In genomic region chr18:32879497-32879896, GRCh38 we compare ENCODE assay signal across 23 cellular contexts.
A peak's percentile ranks its signal among the peaks of the same experiment; 100 is the strongest.
DNase-seq lines count a peak whose midpoint lies in the region; ATAC-seq lines count a peak whose summit lies in the region.
"Had no signal": no experiment of that assay in that cellular context is flagged by ENCODE, and none has a peak within 500 bp of the region (broad histone marks: within the 10 kb centered on the region; RNA-seq: fewer than 3 reads in every experiment).

No MANE protein-coding gene starts in this region.

- H3K27me3 ChIP-seq in HUES6 (ENCODE audit: control insufficient read depth, insufficient read depth, low read length), result no peaks in the 10 kb centered on the region
- H3K27me3 ChIP-seq: esophagus squamous epithelium, SJSA1, spleen, uterus had no signal

- no peak for ATAC-seq in HG03342 (IDR thresholded peaks at IDR 0.05; ENCODE audit: unreplicated experiment)
- ATAC-seq: activated CD8-positive, alpha-beta T cell treated with anti-CD3 and anti-CD28 coated beads, Interleukin-2, amount 10 ng/mL, durations not matched to agents 7 days and 5 days; GM12878; stimulated activated naive B cell treated with anti-CD40 and anti-IgM and Interleukin-4, amounts not matched to agents 10 μg/mL and 1 μg/mL and 100 μg/mL, for 72 hours had no signal

- H3K9ac ChIP-seq in HUES6 (ENCODE audit: low read length), result no peak overlapping the region

- H3K9me3 ChIP-seq in HUES6 (ENCODE audit: control insufficient read depth, insufficient read depth, low read depth, low read length), result no peaks in the 10 kb centered on the region
- H3K9me3 ChIP-seq: esophagus squamous epithelium, SJSA1, uterus had no signal

- no peaks in the 10 kb centered on the region for H3K36me3 ChIP-seq in HUES6 (ENCODE audit: control insufficient read depth, insufficient read depth, low read length)
- H3K36me3 ChIP-seq: esophagus squamous epithelium, SJSA1, spleen, uterus had no signal

- H3K4me1 ChIP-seq in HUES6 (ENCODE audit: control insufficient read depth, insufficient read depth, low read length), result peaks cover 14% of the 10 kb centered on the region; the same call in 1 of the 2 replicates
- H3K4me1 ChIP-seq: esophagus squamous epithelium, SJSA1, uterus had no signal

- 0 out of 2 replicates have a peak overlapping the region, but pooled peaks have one; percentile 18 for H3K27ac ChIP-seq in HUES6 (ENCODE audit: low read depth, low read length)
- H3K27ac ChIP-seq: esophagus squamous epithelium, SJSA1, uterus had no signal

- DNase-seq in RPMI7951 (ENCODE audit: low read depth) (peak; percentile 2), iPS-NIHi11 (ENCODE audit: low spot score) (peak; percentile 38), retina (peak; percentile 80), midbrain (lab: John Stamatoyannopoulos, UW) (no peak), NCI-H345 (lab: John Stamatoyannopoulos, UW) (no peak)
- DNase-seq: activated CD4-positive, alpha-beta T cell treated with anti-CD3 and anti-CD28 coated beads for 1 hour; activated CD8-positive, alpha-beta T cell treated with anti-CD3 and anti-CD28 coated beads, Interleukin-2, amount 10 ng/mL, durations not matched to agents 7 days and 5 days; activated effector memory CD4-positive, alpha-beta T cell treated with Interleukin-2 at 50 U/mL for 16 hours; activated T-cell treated with anti-CD3 and anti-CD28 coated beads for 4 hours; endodermal cell; esophagus squamous epithelium; Karpas-422; NCI-H187; NCI-H446 treated with DMSO at 0.1 percent for 48 hours; spleen; stimulated activated CD4-positive, alpha-beta T cell treated with anti-CD3 and anti-CD28 coated beads, Interleukin-2, amount 100 ng/mL, for 48 hours; stimulated activated naive B cell treated with anti-CD40 and anti-IgM and Interleukin-4, amounts not matched to agents 10 μg/mL and 1 μg/mL and 100 μg/mL, for 72 hours; T-helper 1 cell; uterus had no signal

- H3K4me3 ChIP-seq in HUES6 (ENCODE audit: low read depth, low read length), result no peak overlapping the region
- H3K4me3 ChIP-seq: esophagus squamous epithelium, GM12878, SJSA1, spleen, uterus had no signal

Comparison
In these comparisons a context has a peak if more than half of its experiments do, and no peak if none do; other contexts are left out.
1. DNase-seq: peak in RPMI7951 (single experiment), iPS-NIHi11 (single experiment) and retina (single experiment); none in midbrain (single experiment) and NCI-H345 (single experiment).